20 cellular contexts compared by ENCODE assay signal in genomic region chr5:151179489-151179840, GRCh38. TPM values are rescaled to one million over a fixed set of nuclear protein-coding genes. Genes with fewer than 3 reads are reported as not detected.
DNase-seq lines count a peak whose midpoint lies in the region; ATAC-seq and TF ChIP-seq lines count a peak whose summit lies in the region.
"Had no signal": no experiment of that assay in that cellular context is flagged by ENCODE, and none has a peak within 500 bp of the region (broad histone marks: within the 10 kb centered on the region; RNA-seq: fewer than 3 reads in every experiment).

No MANE protein-coding gene starts in this region.

- TF ChIP-seq EP300 in sigmoid colon (IDR thresholded peaks at IDR 0.05) = no peak

- intact Hi-C loops in activated CD8-positive, alpha-beta T cell treated with anti-CD3 and anti-CD28 coated beads for 36 hours (cut with micrococcal nuclease) = no loop called here
- intact Hi-C loops in sigmoid colon (cut with DNase I) = no loop called here
- intact Hi-C loops in activated CD4-positive, alpha-beta T cell treated with anti-CD3 and anti-CD28 coated beads for 36 hours (cut with DNase I, micrococcal nuclease) = no loop called here

- no peaks in the 10 kb centered on the region for H3K27me3 ChIP-seq in sigmoid colon
- H3K27me3 ChIP-seq: BE2C had no signal

- peaks cover 14% of the 10 kb centered on the region for H3K36me3 Mint-ChIP-seq in activated CD8-positive, alpha-beta T cell treated with anti-CD3 and anti-CD28 coated beads for 36 hours (ENCODE audit: low read depth)
- H3K36me3 Mint-ChIP-seq in activated CD8-positive, alpha-beta T cell treated with anti-CD3 and anti-CD28 coated beads, Interleukin-2, amount 10 ng/mL, durations not matched to agents 7 days and 5 days (ENCODE audit: low read depth) = peaks cover 39% of the 10 kb centered on the region
- H3K36me3 Mint-ChIP-seq in central memory CD8-positive, alpha-beta T cell (ENCODE audit: insufficient read depth) = peaks cover 15% of the 10 kb centered on the region
- peaks cover 9% of the 10 kb centered on the region for H3K36me3 Mint-ChIP-seq in activated CD4-positive, alpha-beta T cell treated with anti-CD3 and anti-CD28 coated beads for 36 hours (ENCODE audit: low read depth)

- CTCF ChIA-PET in activated CD8-positive, alpha-beta T cell treated with anti-CD3 and anti-CD28 coated beads for 36 hours (lab: Charles Lee) = interaction anchor here (1.0 to 3.9 kb wide), 2 partner anchors 14 to 53 kb away, joined by 3 to 19 read pairs; no protein-coding TSS in a partner anchor
- CTCF ChIA-PET in activated CD8-positive, alpha-beta T cell treated with anti-CD3 and anti-CD28 coated beads, Interleukin-2, amount 10 ng/mL, durations not matched to agents 7 days and 5 days (lab: Charles Lee) = interaction anchor here (0.7 to 1.3 kb wide), 2 partner anchors 15 to 54 kb away, joined by 5 read pairs; no protein-coding TSS in a partner anchor
- CTCF ChIA-PET in activated CD4-positive, alpha-beta T cell treated with anti-CD3 and anti-CD28 coated beads for 36 hours (lab: Charles Lee) = interaction anchor here (0.7 kb wide), 1 partner anchor 12 kb away, joined by 4 read pairs; no protein-coding TSS in a partner anchor

- H3K4me1 ChIP-seq in sigmoid colon = peaks cover 0 to under 1% (median 0%) of the 10 kb centered on the region in 4 donors
- H3K4me1 ChIP-seq: BE2C had no signal

- H3K9me3 Mint-ChIP-seq in activated CD8-positive, alpha-beta T cell treated with anti-CD3 and anti-CD28 coated beads for 36 hours = no peaks in the 10 kb centered on the region
- no peaks in the 10 kb centered on the region for H3K9me3 Mint-ChIP-seq in activated CD8-positive, alpha-beta T cell treated with anti-CD3 and anti-CD28 coated beads, Interleukin-2, amount 10 ng/mL, durations not matched to agents 7 days and 5 days (ENCODE audit: insufficient read depth)
- no peaks in the 10 kb centered on the region for H3K9me3 Mint-ChIP-seq in central memory CD8-positive, alpha-beta T cell
- H3K9me3 Mint-ChIP-seq in activated CD4-positive, alpha-beta T cell treated with anti-CD3 and anti-CD28 coated beads for 36 hours (ENCODE audit: low read depth) = no peaks in the 10 kb centered on the region

- in situ Hi-C loops in GM18951 (cut with MboI; ENCODE audit: low sequenced_read_pairs, unreplicated experiment) = no loop called here

- no peaks in the 10 kb centered on the region for H3K27me3 Mint-ChIP-seq in activated CD8-positive, alpha-beta T cell treated with anti-CD3 and anti-CD28 coated beads for 36 hours
- no peaks in the 10 kb centered on the region for H3K27me3 Mint-ChIP-seq in activated CD8-positive, alpha-beta T cell treated with anti-CD3 and anti-CD28 coated beads, Interleukin-2, amount 10 ng/mL, durations not matched to agents 7 days and 5 days (ENCODE audit: low read depth)
- no peaks in the 10 kb centered on the region for H3K27me3 Mint-ChIP-seq in central memory CD8-positive, alpha-beta T cell
- H3K27me3 Mint-ChIP-seq in activated CD4-positive, alpha-beta T cell treated with anti-CD3 and anti-CD28 coated beads for 36 hours = no peaks in the 10 kb centered on the region

- H3K4me3 ChIP-seq in sigmoid colon = no peak overlapping the region
- H3K4me3 ChIP-seq: GM12878, K562 had no signal

- WGBS in sigmoid colon, 2 donors = 95 to 98% methylated on average over 4 of the region's 4 CpGs

- no peak overlapping the region for H3K27ac ChIP-seq in sigmoid colon
- H3K27ac ChIP-seq: 22Rv1, RWPE1 had no signal

- peaks cover 0 to 64% (median 31%) of the 10 kb centered on the region in 4 donors for H3K36me3 ChIP-seq in sigmoid colon
- H3K36me3 ChIP-seq: BE2C had no signal

- POLR2A ChIA-PET in activated CD8-positive, alpha-beta T cell treated with anti-CD3 and anti-CD28 coated beads for 36 hours (lab: Charles Lee) = interaction anchor here (1.0 kb wide), 1 partner anchor 11 kb away, joined by 3 read pairs; no protein-coding TSS in a partner anchor
- POLR2A ChIA-PET in activated CD8-positive, alpha-beta T cell treated with anti-CD3 and anti-CD28 coated beads, Interleukin-2, amount 10 ng/mL, durations not matched to agents 7 days and 5 days (lab: Charles Lee) = interaction anchor here (0.5 to 1.1 kb wide), 3 partner anchors 32 to 98 kb away, joined by 3 read pairs; no protein-coding TSS in a partner anchor
- POLR2A ChIA-PET in activated CD4-positive, alpha-beta T cell treated with anti-CD3 and anti-CD28 coated beads for 36 hours (lab: Charles Lee) = no interaction called here

- H3K4me1 Mint-ChIP-seq in activated CD8-positive, alpha-beta T cell treated with anti-CD3 and anti-CD28 coated beads for 36 hours (ENCODE audit: low read depth) = no peaks in the 10 kb centered on the region
- H3K4me1 Mint-ChIP-seq in activated CD8-positive, alpha-beta T cell treated with anti-CD3 and anti-CD28 coated beads, Interleukin-2, amount 10 ng/mL, durations not matched to agents 7 days and 5 days (ENCODE audit: low read depth) = no peaks in the 10 kb centered on the region
- H3K4me1 Mint-ChIP-seq in central memory CD8-positive, alpha-beta T cell = peaks cover 5% of the 10 kb centered on the region
- peaks cover 4% of the 10 kb centered on the region for H3K4me1 Mint-ChIP-seq in activated CD4-positive, alpha-beta T cell treated with anti-CD3 and anti-CD28 coated beads for 36 hours

- DNase-seq in activated CD8-positive, alpha-beta T cell treated with anti-CD3 and anti-CD28 coated beads for 36 hours = no peak
- no peak for DNase-seq in activated CD8-positive, alpha-beta T cell treated with anti-CD3 and anti-CD28 coated beads, Interleukin-2, amount 10 ng/mL, durations not matched to agents 7 days and 5 days
- no peak for DNase-seq in central memory CD8-positive, alpha-beta T cell (ENCODE audit: low spot score in 2 of 2)
- DNase-seq in sigmoid colon (peak; percentile 24), activated gamma-delta T cell (lab: John Stamatoyannopoulos, UW) (no peak), midbrain (lab: John Stamatoyannopoulos, UW) (no peak)
- DNase-seq in activated CD4-positive, alpha-beta T cell treated with anti-CD3 and anti-CD28 coated beads for 36 hours = no peak
- DNase-seq: BE2C; DND-41; HCEC 1CT; NCI-H1436; NCI-H2029; NCI-H2171 treated with DMSO at 0.1 percent for 48 hours; NCI-H446 treated with DMSO at 0.1 percent for 48 hours; NK-92 treated with Interleukin-12 subunit alpha and Interleukin-12 subunit beta, amount 100 ng/mL, for 24 hours had no signal

- peak overlapping the region; percentile 53 for H3K27ac Mint-ChIP-seq in activated CD8-positive, alpha-beta T cell treated with anti-CD3 and anti-CD28 coated beads for 36 hours
- no peak overlapping the region for H3K27ac Mint-ChIP-seq in activated CD8-positive, alpha-beta T cell treated with anti-CD3 and anti-CD28 coated beads, Interleukin-2, amount 10 ng/mL, durations not matched to agents 7 days and 5 days
- peak overlapping the region; percentile 17 for H3K27ac Mint-ChIP-seq in central memory CD8-positive, alpha-beta T cell (ENCODE audit: low read depth)
- no peak overlapping the region for H3K27ac Mint-ChIP-seq in activated CD4-positive, alpha-beta T cell treated with anti-CD3 and anti-CD28 coated beads for 36 hours

- TF ChIP-seq CTCF in activated CD8-positive, alpha-beta T cell treated with anti-CD3 and anti-CD28 coated beads for 36 hours (IDR thresholded peaks at IDR 0.05) = no peak
- TF ChIP-seq CTCF in sigmoid colon (IDR thresholded peaks at IDR 0.05) = no peak

- no peaks in the 10 kb centered on the region for H3K9me3 ChIP-seq in sigmoid colon
- H3K9me3 ChIP-seq: BE2C had no signal

- ATAC-seq in activated CD8-positive, alpha-beta T cell treated with anti-CD3 and anti-CD28 coated beads for 36 hours = no peak
- no peak for ATAC-seq in activated CD8-positive, alpha-beta T cell treated with anti-CD3 and anti-CD28 coated beads, Interleukin-2, amount 10 ng/mL, durations not matched to agents 7 days and 5 days
- ATAC-seq in central memory CD8-positive, alpha-beta T cell (replicated peaks; ENCODE audit: extremely low read depth, poor library complexity, severe bottlenecking) = no peak
- ATAC-seq in activated CD4-positive, alpha-beta T cell treated with anti-CD3 and anti-CD28 coated beads for 36 hours = no peak

- peak; percentile 23 for TF ChIP-seq POLR2A in GM18951 (IDR thresholded peaks at IDR 0.05; ENCODE audit: extremely low read depth, insufficient read depth, insufficient read length)
- no peak for TF ChIP-seq POLR2A in sigmoid colon (IDR thresholded peaks at IDR 0.05)

- no peak overlapping the region for H3K4me3 Mint-ChIP-seq in activated CD8-positive, alpha-beta T cell treated with anti-CD3 and anti-CD28 coated beads for 36 hours
- no peak overlapping the region for H3K4me3 Mint-ChIP-seq in activated CD8-positive, alpha-beta T cell treated with anti-CD3 and anti-CD28 coated beads, Interleukin-2, amount 10 ng/mL, durations not matched to agents 7 days and 5 days
- H3K4me3 Mint-ChIP-seq in central memory CD8-positive, alpha-beta T cell = no peak overlapping the region
- H3K4me3 Mint-ChIP-seq in activated CD4-positive, alpha-beta T cell treated with anti-CD3 and anti-CD28 coated beads for 36 hours = no peak overlapping the region

RNA-seq across cellular contexts. Expression of gene ANXA6, which starts 21.9 kb away (rescaled TPM):
- 100 to 1,000 TPM; 328 to 336 TPM for total RNA-seq in activated CD8-positive, alpha-beta T cell treated with anti-CD3 and anti-CD28 coated beads for 36 hours
- 100 to 1,000 TPM; 481 to 495 TPM for total RNA-seq in activated CD8-positive, alpha-beta T cell treated with anti-CD3 and anti-CD28 coated beads, Interleukin-2, amount 10 ng/mL, durations not matched to agents 7 days and 5 days
- 100 to 1,000 TPM; 233 to 333 (median 259) TPM for total RNA-seq in sigmoid colon
- 100 to 1,000 TPM in 1 of 3 donors, 10 to 100 TPM in 2; 22.9 to 121 (median 45.0) TPM for polyA plus RNA-seq in sigmoid colon
- 100 to 1,000 TPM; 322 to 332 TPM for total RNA-seq in activated CD4-positive, alpha-beta T cell treated with anti-CD3 and anti-CD28 coated beads for 36 hours

RNA-seq across cellular contexts. Expression of gene CCDC69, which starts 44.4 kb away (rescaled TPM):
- total RNA-seq in activated CD8-positive, alpha-beta T cell treated with anti-CD3 and anti-CD28 coated beads for 36 hours = 10 to 100 TPM; 33.0 to 34.5 TPM
- 10 to 100 TPM; 87.6 to 92.7 TPM for total RNA-seq in activated CD8-positive, alpha-beta T cell treated with anti-CD3 and anti-CD28 coated beads, Interleukin-2, amount 10 ng/mL, durations not matched to agents 7 days and 5 days
- total RNA-seq in sigmoid colon = 100 to 1,000 TPM; 199 to 342 (median 258) TPM
- 10 to 100 TPM in 2 of 3 donors, 1 to 10 TPM in 1; 6.0 to 48.7 (median 43.2) TPM for polyA plus RNA-seq in sigmoid colon
- total RNA-seq in activated CD4-positive, alpha-beta T cell treated with anti-CD3 and anti-CD28 coated beads for 36 hours = 10 to 100 TPM; 24.8 to 26.9 TPM

Comparison
In these comparisons a context has a peak if more than half of its experiments do, and no peak if none do; other contexts are left out.
1. H3K27ac Mint-ChIP-seq: peak in activated CD8-positive, alpha-beta T cell treated with anti-CD3 and anti-CD28 coated beads for 36 hours (single experiment) and central memory CD8-positive, alpha-beta T cell (single experiment); none in activated CD8-positive, alpha-beta T cell treated with anti-CD3 and anti-CD28 coated beads, Interleukin-2, amount 10 ng/mL, durations not matched to agents 7 days and 5 days (single experiment) and activated CD4-positive, alpha-beta T cell treated with anti-CD3 and anti-CD28 coated beads for 36 hours (single experiment).